8 cellular contexts compared by ENCODE assay signal in genomic region chr10:59708816-59709471, GRCh38. TPM values are rescaled to one million over a fixed set of nuclear protein-coding genes. Genes with fewer than 3 reads are reported as not detected.
DNase-seq lines count a peak whose midpoint lies in the region; ATAC-seq, FAIRE-seq and TF ChIP-seq lines count a peak whose summit lies in the region.

No MANE protein-coding gene starts in this region.

- H3K27me3 Mint-ChIP-seq in T-helper 1 cell treated with Interleukin-12 subunit alpha and Interleukin-12 subunit beta and Interleukin-4 antibody, amounts not matched to agents 30 μg/mL and 1 μg/mL, for 36 hours (ENCODE audit: low read depth) = peaks cover 56% of the 10 kb centered on the region
- H3K27me3 Mint-ChIP-seq in activated T-helper 1 cell treated with anti-CD3 and anti-CD28 coated beads, Interleukin-12 subunit alpha, Interleukin-12 subunit beta, Interleukin-2, Interleukin-4 antibody, amounts not matched to agents 30 ng/mL and 10 ng/mL and 1 ng/mL, durations not matched to agents 14 hours and 24 hours and 36 hours (ENCODE audit: insufficient read depth) = peaks cover 41% of the 10 kb centered on the region
- peaks cover 76% of the 10 kb centered on the region for H3K27me3 Mint-ChIP-seq in CD4-positive, alpha-beta T cell

- peaks cover 9% of the 10 kb centered on the region for H3K4me1 Mint-ChIP-seq in T-helper 1 cell treated with Interleukin-12 subunit alpha and Interleukin-12 subunit beta and Interleukin-4 antibody, amounts not matched to agents 30 μg/mL and 1 μg/mL, for 36 hours (ENCODE audit: low read depth)
- H3K4me1 Mint-ChIP-seq in activated T-helper 1 cell treated with anti-CD3 and anti-CD28 coated beads, Interleukin-12 subunit alpha, Interleukin-12 subunit beta, Interleukin-2, Interleukin-4 antibody, amounts not matched to agents 30 ng/mL and 10 ng/mL and 1 ng/mL, durations not matched to agents 14 hours and 24 hours and 36 hours (ENCODE audit: low read depth) = peaks cover 10% of the 10 kb centered on the region
- H3K4me1 Mint-ChIP-seq in CD4-positive, alpha-beta T cell (ENCODE audit: low read depth) = no peaks in the 10 kb centered on the region

- no peak overlapping the region for H3K27ac ChIP-seq in CD4-positive, alpha-beta T cell (ENCODE audit: low read depth, low read length)

- POLR2A ChIA-PET in CD4-positive, alpha-beta T cell (lab: Charles Lee) = no interaction called here

- intact Hi-C loops in activated T-helper 1 cell treated with anti-CD3 and anti-CD28 coated beads, Interleukin-12 subunit alpha, Interleukin-12 subunit beta, Interleukin-2, Interleukin-4 antibody, amounts not matched to agents 30 ng/mL and 10 ng/mL and 1 ng/mL, durations not matched to agents 14 hours and 24 hours and 36 hours (cut with micrococcal nuclease) = loop anchor here (1.0 kb wide), 2 partner anchors 83 to 198 kb away; no protein-coding TSS in a partner anchor
- intact Hi-C loops in left cardiac atrium (cut with DNase I) = no loop called here
- intact Hi-C loops in CD4-positive, alpha-beta T cell (cut with DNase I, micrococcal nuclease) = no loop called here

- H3K9me3 ChIP-seq in CD4-positive, alpha-beta T cell (ENCODE audit: control insufficient read depth, low read length) = no peaks in the 10 kb centered on the region

- H3K4me3 ChIP-seq in skeletal muscle cell (ENCODE audit: low read depth, low read length) = peak overlapping the region; percentile 67

- ATAC-seq in left cardiac atrium = peak; percentile 36 to 67
- ATAC-seq in CD4-positive, alpha-beta T cell (ENCODE audit: poor library complexity) = no peak

- H3K9me3 Mint-ChIP-seq in T-helper 1 cell treated with Interleukin-12 subunit alpha and Interleukin-12 subunit beta and Interleukin-4 antibody, amounts not matched to agents 30 μg/mL and 1 μg/mL, for 36 hours = no peaks in the 10 kb centered on the region
- H3K9me3 Mint-ChIP-seq in activated T-helper 1 cell treated with anti-CD3 and anti-CD28 coated beads, Interleukin-12 subunit alpha, Interleukin-12 subunit beta, Interleukin-2, Interleukin-4 antibody, amounts not matched to agents 30 ng/mL and 10 ng/mL and 1 ng/mL, durations not matched to agents 14 hours and 24 hours and 36 hours = no peaks in the 10 kb centered on the region
- no peaks in the 10 kb centered on the region for H3K9me3 Mint-ChIP-seq in CD4-positive, alpha-beta T cell

- no peak for TF ChIP-seq CTCF in CD4-positive, alpha-beta T cell (IDR thresholded peaks at IDR 0.05)

- FAIRE-seq in HTR-8/SVneo (lab: Jason Lieb, UNC) = no peak

- peak overlapping the region; percentile 70 for H3K4me3 Mint-ChIP-seq in T-helper 1 cell treated with Interleukin-12 subunit alpha and Interleukin-12 subunit beta and Interleukin-4 antibody, amounts not matched to agents 30 μg/mL and 1 μg/mL, for 36 hours
- peak overlapping the region; percentile 77 for H3K4me3 Mint-ChIP-seq in activated T-helper 1 cell treated with anti-CD3 and anti-CD28 coated beads, Interleukin-12 subunit alpha, Interleukin-12 subunit beta, Interleukin-2, Interleukin-4 antibody, amounts not matched to agents 30 ng/mL and 10 ng/mL and 1 ng/mL, durations not matched to agents 14 hours and 24 hours and 36 hours
- H3K4me3 Mint-ChIP-seq in CD4-positive, alpha-beta T cell = no peak overlapping the region

- no peaks in the 10 kb centered on the region for H3K36me3 Mint-ChIP-seq in T-helper 1 cell treated with Interleukin-12 subunit alpha and Interleukin-12 subunit beta and Interleukin-4 antibody, amounts not matched to agents 30 μg/mL and 1 μg/mL, for 36 hours (ENCODE audit: low read depth)
- H3K36me3 Mint-ChIP-seq in activated T-helper 1 cell treated with anti-CD3 and anti-CD28 coated beads, Interleukin-12 subunit alpha, Interleukin-12 subunit beta, Interleukin-2, Interleukin-4 antibody, amounts not matched to agents 30 ng/mL and 10 ng/mL and 1 ng/mL, durations not matched to agents 14 hours and 24 hours and 36 hours (ENCODE audit: low read depth) = peaks cover 3% of the 10 kb centered on the region
- no peaks in the 10 kb centered on the region for H3K36me3 Mint-ChIP-seq in CD4-positive, alpha-beta T cell (ENCODE audit: low read depth)

- H3K27ac Mint-ChIP-seq in T-helper 1 cell treated with Interleukin-12 subunit alpha and Interleukin-12 subunit beta and Interleukin-4 antibody, amounts not matched to agents 30 μg/mL and 1 μg/mL, for 36 hours = no peak overlapping the region
- H3K27ac Mint-ChIP-seq in activated T-helper 1 cell treated with anti-CD3 and anti-CD28 coated beads, Interleukin-12 subunit alpha, Interleukin-12 subunit beta, Interleukin-2, Interleukin-4 antibody, amounts not matched to agents 30 ng/mL and 10 ng/mL and 1 ng/mL, durations not matched to agents 14 hours and 24 hours and 36 hours = no peak overlapping the region
- H3K27ac Mint-ChIP-seq in CD4-positive, alpha-beta T cell = no peak overlapping the region

- DNase-seq in T-helper 1 cell = no peak
- DNase-seq in HTR-8/SVneo (ENCODE audit: insufficient read length, low spot score) = peak; percentile 10
- no peak for DNase-seq in activated T-helper 1 cell treated with anti-CD3 and anti-CD28 coated beads, Interleukin-12 subunit alpha, Interleukin-12 subunit beta, Interleukin-2, Interleukin-4 antibody, amounts not matched to agents 30 ng/mL and 10 ng/mL and 1 ng/mL, durations not matched to agents 14 hours and 24 hours and 36 hours (ENCODE audit: low spot score)
- DNase-seq in left cardiac atrium = peak; percentile 37
- no peak for DNase-seq in skeletal muscle cell (ENCODE audit: low read depth)
- DNase-seq in pons (ENCODE audit: low spot score) = no peak
- DNase-seq in CD4-positive, alpha-beta T cell = no peak

- H3K27me3 ChIP-seq in CD4-positive, alpha-beta T cell (ENCODE audit: control insufficient read depth, insufficient read depth, low read length) = peaks cover 31% of the 10 kb centered on the region

- CTCF ChIA-PET in CD4-positive, alpha-beta T cell (lab: Charles Lee) = no interaction called here

RNA-seq across cellular contexts. Expression of gene SLC16A9, which starts 0.7 kb away (rescaled TPM):
- 4.2 and 5.4 TPM in 2 replicates for total RNA-seq in activated T-helper 1 cell treated with anti-CD3 and anti-CD28 coated beads, Interleukin-12 subunit alpha, Interleukin-12 subunit beta, Interleukin-2, Interleukin-4 antibody, amounts not matched to agents 30 ng/mL and 10 ng/mL and 1 ng/mL, durations not matched to agents 14 hours and 24 hours and 36 hours
- 1 to 10 TPM in 1 of 2 donors, under 1 TPM in 1; 0.42 to 1.2 TPM for total RNA-seq in left cardiac atrium
- not detected for total RNA-seq in CD4-positive, alpha-beta T cell

RNA-seq across cellular contexts. Expression of gene MRLN, which starts 44.3 kb away (rescaled TPM):
- total RNA-seq in activated T-helper 1 cell treated with anti-CD3 and anti-CD28 coated beads, Interleukin-12 subunit alpha, Interleukin-12 subunit beta, Interleukin-2, Interleukin-4 antibody, amounts not matched to agents 30 ng/mL and 10 ng/mL and 1 ng/mL, durations not matched to agents 14 hours and 24 hours and 36 hours = 0.23 and 0.54 TPM in 2 replicates
- not detected for total RNA-seq in left cardiac atrium
- under 1 TPM in 1 of 2 experiments, not detected in 1; 0.56 TPM for total RNA-seq in CD4-positive, alpha-beta T cell

Comparison
In these comparisons a context has a peak if more than half of its experiments do, and no peak if none do; other contexts are left out.
1. DNase-seq: peak in HTR-8/SVneo (single experiment) and left cardiac atrium (single experiment); none in T-helper 1 cell (0 of 5), activated T-helper 1 cell treated with anti-CD3 and anti-CD28 coated beads, Interleukin-12 subunit alpha, Interleukin-12 subunit beta, Interleukin-2, Interleukin-4 antibody, amounts not matched to agents 30 ng/mL and 10 ng/mL and 1 ng/mL, durations not matched to agents 14 hours and 24 hours and 36 hours (single experiment), skeletal muscle cell (single experiment), pons (single experiment) and CD4-positive, alpha-beta T cell (0 of 10).